Comparison of ENCODE assay signal across 20 cellular contexts in genomic region chr17:67466251-67466650, GRCh38.
DNase-seq lines count a peak whose midpoint lies in the region; ATAC-seq and TF ChIP-seq lines count a peak whose summit lies in the region.
"Had no signal": no experiment of that assay in that cellular context is flagged by ENCODE, and none has a peak within 500 bp of the region (broad histone marks: within the 10 kb centered on the region; RNA-seq: fewer than 3 reads in every experiment).

No MANE protein-coding gene starts in this region.

- H3K4me3 ChIP-seq in thyroid gland (replicated peaks in 1 of 3) = no peak overlapping the region
- H3K4me3 ChIP-seq: adrenal gland, colonic mucosa, transverse colon had no signal

- ATAC-seq in stimulated activated naive CD8-positive, alpha-beta T cell treated with anti-CD3 and anti-CD28 coated beads, Interleukin-15, amount 100 ng/mL, for 72 hours = peak; percentile 10
- ATAC-seq: left lobe of liver; stimulated activated memory B cell treated with anti-CD40 and anti-IgM and Interleukin-4, amounts not matched to agents 10 μg/mL and 1 μg/mL and 100 μg/mL, for 72 hours had no signal

- H3K4me1 ChIP-seq in thyroid gland = peaks cover 0 to 10% of the 10 kb centered on the region in 2 donors
- H3K4me1 ChIP-seq: adrenal gland, Caco-2, colonic mucosa had no signal

- no peak for TF ChIP-seq CTCF in thyroid gland (IDR thresholded peaks at IDR 0.05)

- H3K9me3 Mint-ChIP-seq in activated naive CD4-positive, alpha-beta T cell treated with anti-CD3 and anti-CD28 coated beads, Interleukin-2, amount 10 ng/mL, durations not matched to agents 7 days and 5 days = no peaks in the 10 kb centered on the region
- H3K9me3 Mint-ChIP-seq in activated naive CD8-positive, alpha-beta T cell treated with anti-CD3 and anti-CD28 coated beads for 36 hours = peaks cover 1% of the 10 kb centered on the region
- no peaks in the 10 kb centered on the region for H3K9me3 Mint-ChIP-seq in stimulated activated naive CD8-positive, alpha-beta T cell treated with anti-CD3 and anti-CD28 coated beads, Interleukin-15, amount 100 ng/mL, for 72 hours
- H3K9me3 Mint-ChIP-seq: stimulated activated memory B cell treated with anti-CD40 and anti-IgM and Interleukin-4, amounts not matched to agents 10 μg/mL and 1 μg/mL and 100 μg/mL, for 72 hours had no signal

- H3K27ac ChIP-seq in KOPT-K1 (ENCODE audit: low read depth, low read length, poor library complexity, severe bottlenecking) = peak overlapping the region; percentile 91
- H3K27ac ChIP-seq in thyroid gland = no peak overlapping the region
- H3K27ac ChIP-seq: adrenal gland, colonic mucosa, transverse colon had no signal

- H3K4me3 Mint-ChIP-seq in activated naive CD4-positive, alpha-beta T cell treated with anti-CD3 and anti-CD28 coated beads, Interleukin-2, amount 10 ng/mL, durations not matched to agents 7 days and 5 days = no peak overlapping the region
- no peak overlapping the region for H3K4me3 Mint-ChIP-seq in activated naive CD8-positive, alpha-beta T cell treated with anti-CD3 and anti-CD28 coated beads for 36 hours
- peak overlapping the region; percentile 55 to 67 for H3K4me3 Mint-ChIP-seq in stimulated activated naive CD8-positive, alpha-beta T cell treated with anti-CD3 and anti-CD28 coated beads, Interleukin-15, amount 100 ng/mL, for 72 hours
- H3K4me3 Mint-ChIP-seq: stimulated activated memory B cell treated with anti-CD40 and anti-IgM and Interleukin-4, amounts not matched to agents 10 μg/mL and 1 μg/mL and 100 μg/mL, for 72 hours had no signal

- no peaks in the 10 kb centered on the region for H3K27me3 Mint-ChIP-seq in activated naive CD4-positive, alpha-beta T cell treated with anti-CD3 and anti-CD28 coated beads, Interleukin-2, amount 10 ng/mL, durations not matched to agents 7 days and 5 days
- H3K27me3 Mint-ChIP-seq in activated naive CD8-positive, alpha-beta T cell treated with anti-CD3 and anti-CD28 coated beads for 36 hours = no peaks in the 10 kb centered on the region
- no peaks in the 10 kb centered on the region for H3K27me3 Mint-ChIP-seq in stimulated activated naive CD8-positive, alpha-beta T cell treated with anti-CD3 and anti-CD28 coated beads, Interleukin-15, amount 100 ng/mL, for 72 hours
- H3K27me3 Mint-ChIP-seq: stimulated activated memory B cell treated with anti-CD40 and anti-IgM and Interleukin-4, amounts not matched to agents 10 μg/mL and 1 μg/mL and 100 μg/mL, for 72 hours had no signal

- no peaks in the 10 kb centered on the region for H3K36me3 ChIP-seq in KOPT-K1 (ENCODE audit: insufficient read depth, low read length)
- H3K36me3 ChIP-seq in thyroid gland = no peaks in the 10 kb centered on the region
- H3K36me3 ChIP-seq: adrenal gland, colonic mucosa, transverse colon had no signal

- DNase-seq in activated naive CD4-positive, alpha-beta T cell treated with anti-CD3 and anti-CD28 coated beads, Interleukin-2, amount 10 ng/mL, durations not matched to agents 7 days and 5 days = no peak
- no peak for DNase-seq in activated naive CD4-positive, alpha-beta T cell (lab: John Stamatoyannopoulos, UW)
- no peak for DNase-seq in activated naive CD8-positive, alpha-beta T cell treated with anti-CD3 and anti-CD28 coated beads for 36 hours
- no peak for DNase-seq in stimulated activated naive CD8-positive, alpha-beta T cell treated with anti-CD3 and anti-CD28 coated beads, Interleukin-15, amount 100 ng/mL, for 72 hours
- DNase-seq in SHP77 treated with DMSO at 0.1 percent for 48 hours (lab: John Stamatoyannopoulos, UW) (no peak), thyroid gland (no peak), RKO (ENCODE audit: low spot score) (no peak)
- DNase-seq: activated CD4-positive, alpha-beta T cell treated with anti-CD3 and anti-CD28 coated beads for 4 hours; adrenal gland; Caco-2; colonic mucosa; EL; NCI-H1105; NCI-H2029 treated with DMSO at 0.1 percent for 48 hours; NCI-H510A treated with DMSO at 0.1 percent for 48 hours; posterior cingulate gyrus; transverse colon had no signal

- H3K9me3 ChIP-seq in KOPT-K1 (ENCODE audit: insufficient read depth, low read length, poor library complexity, severe bottlenecking) (peaks cover 2% of the 10 kb centered on the region), thyroid gland (no peaks in the 10 kb centered on the region)
- H3K9me3 ChIP-seq: adrenal gland, colonic mucosa, transverse colon had no signal

- TF ChIP-seq POLR2A in thyroid gland (IDR thresholded peaks at IDR 0.05) = no peak

- no peaks in the 10 kb centered on the region for H3K27me3 ChIP-seq in thyroid gland
- H3K27me3 ChIP-seq: adrenal gland, colonic mucosa, transverse colon had no signal

- H3K27ac Mint-ChIP-seq in activated naive CD4-positive, alpha-beta T cell treated with anti-CD3 and anti-CD28 coated beads, Interleukin-2, amount 10 ng/mL, durations not matched to agents 7 days and 5 days = peak overlapping the region; percentile 55
- peak overlapping the region; percentile 77 for H3K27ac Mint-ChIP-seq in activated naive CD8-positive, alpha-beta T cell treated with anti-CD3 and anti-CD28 coated beads for 36 hours
- H3K27ac Mint-ChIP-seq in stimulated activated naive CD8-positive, alpha-beta T cell treated with anti-CD3 and anti-CD28 coated beads, Interleukin-15, amount 100 ng/mL, for 72 hours = peak overlapping the region in 1 of 2 donors; percentile 62
- H3K27ac Mint-ChIP-seq: stimulated activated memory B cell treated with anti-CD40 and anti-IgM and Interleukin-4, amounts not matched to agents 10 μg/mL and 1 μg/mL and 100 μg/mL, for 72 hours had no signal

- peaks cover 15% of the 10 kb centered on the region for H3K36me3 Mint-ChIP-seq in activated naive CD4-positive, alpha-beta T cell treated with anti-CD3 and anti-CD28 coated beads, Interleukin-2, amount 10 ng/mL, durations not matched to agents 7 days and 5 days
- H3K36me3 Mint-ChIP-seq in activated naive CD8-positive, alpha-beta T cell treated with anti-CD3 and anti-CD28 coated beads for 36 hours = peaks cover 10% of the 10 kb centered on the region

- 74 to 87% methylated on average over 3 of the region's 3 CpGs for WGBS in thyroid gland, 2 donors

- CTCF ChIA-PET in activated naive CD4-positive, alpha-beta T cell treated with anti-CD3 and anti-CD28 coated beads, Interleukin-2, amount 10 ng/mL, durations not matched to agents 7 days and 5 days (lab: Charles Lee) = interaction anchor here (0.7 to 2.3 kb wide), 2 partner anchors 24 to 87 kb away, joined by 4 to 11 read pairs; no protein-coding TSS in a partner anchor

- intact Hi-C loops in thyroid gland (cut with DNase I) = no loop called here

- peaks cover 76% of the 10 kb centered on the region for H3K4me1 Mint-ChIP-seq in activated naive CD4-positive, alpha-beta T cell treated with anti-CD3 and anti-CD28 coated beads, Interleukin-2, amount 10 ng/mL, durations not matched to agents 7 days and 5 days
- H3K4me1 Mint-ChIP-seq in activated naive CD8-positive, alpha-beta T cell treated with anti-CD3 and anti-CD28 coated beads for 36 hours = peaks cover 74% of the 10 kb centered on the region
- peaks cover 78% of the 10 kb centered on the region for H3K4me1 Mint-ChIP-seq in stimulated activated naive CD8-positive, alpha-beta T cell treated with anti-CD3 and anti-CD28 coated beads, Interleukin-15, amount 100 ng/mL, for 72 hours

Comparison
In these comparisons a context has a peak if more than half of its experiments do, and no peak if none do; other contexts are left out.
1. H3K4me3 Mint-ChIP-seq: peak in stimulated activated naive CD8-positive, alpha-beta T cell treated with anti-CD3 and anti-CD28 coated beads, Interleukin-15, amount 100 ng/mL, for 72 hours (2 of 2); none in activated naive CD4-positive, alpha-beta T cell treated with anti-CD3 and anti-CD28 coated beads, Interleukin-2, amount 10 ng/mL, durations not matched to agents 7 days and 5 days (single experiment) and activated naive CD8-positive, alpha-beta T cell treated with anti-CD3 and anti-CD28 coated beads for 36 hours (single experiment).